ENCODE assay signal across 24 cellular contexts in genomic region chr19:28836366-28836765, GRCh38.
"Had no signal": no experiment of that assay in that cellular context is flagged by ENCODE, and none has a peak within 500 bp of the region (broad histone marks: within the 10 kb centered on the region; RNA-seq: fewer than 3 reads in every experiment).

No MANE protein-coding gene starts in this region.

- H3K27me3 ChIP-seq: hepatocyte, neutrophil, right lobe of liver, testis, tibial nerve had no signal

- H3K27ac Mint-ChIP-seq: naive B cell; nephron progenitor cell; stimulated activated naive B cell treated with anti-CD40 and anti-IgM and Interleukin-4, amounts not matched to agents 10 μg/mL and 1 μg/mL and 100 μg/mL, for 72 hours; stimulated activated naive CD8-positive, alpha-beta T cell treated with anti-CD3 and anti-CD28 coated beads, Interleukin-15, amount 100 ng/mL, for 72 hours had no signal

- H3K4me1 ChIP-seq: psoas muscle, right lobe of liver, testis, tibial nerve had no signal

- H3K27me3 Mint-ChIP-seq: stimulated activated naive B cell treated with anti-CD40 and anti-IgM and Interleukin-4, amounts not matched to agents 10 μg/mL and 1 μg/mL and 100 μg/mL, for 72 hours; stimulated activated naive CD8-positive, alpha-beta T cell treated with anti-CD3 and anti-CD28 coated beads, Interleukin-15, amount 100 ng/mL, for 72 hours had no signal

- H3K9me3 Mint-ChIP-seq: nephron progenitor cell; stimulated activated naive B cell treated with anti-CD40 and anti-IgM and Interleukin-4, amounts not matched to agents 10 μg/mL and 1 μg/mL and 100 μg/mL, for 72 hours; stimulated activated naive CD8-positive, alpha-beta T cell treated with anti-CD3 and anti-CD28 coated beads, Interleukin-15, amount 100 ng/mL, for 72 hours had no signal

- DNase-seq: cortex of kidney; dorsolateral prefrontal cortex; effector CD8-positive, alpha-beta T cell; foreskin melanocyte; head of caudate nucleus; kidney; left cardiac atrium; left ventricle myocardium superior; mesenchymal stem cell; midbrain; naive B cell; nephron progenitor cell; psoas muscle; retina; right lobe of liver; stimulated activated CD4-positive, alpha-beta T cell treated with anti-CD3 and anti-CD28 coated beads, Interleukin-2, amount 100 ng/mL, for 24 hours; stimulated activated CD4-positive, alpha-beta T cell treated with anti-CD3 and anti-CD28 coated beads, Interleukin-4, amount 100 ng/mL, for 4 hours; stimulated activated naive B cell treated with anti-CD40 and anti-IgM and Interleukin-4, amounts not matched to agents 10 μg/mL and 1 μg/mL and 100 μg/mL, for 72 hours; stimulated activated naive CD8-positive, alpha-beta T cell treated with anti-CD3 and anti-CD28 coated beads, Interleukin-15, amount 100 ng/mL, for 72 hours; testis had no signal

- H3K9me3 ChIP-seq: neutrophil, psoas muscle, right lobe of liver, testis, tibial nerve had no signal

- H3K36me3 Mint-ChIP-seq: naive B cell; stimulated activated naive B cell treated with anti-CD40 and anti-IgM and Interleukin-4, amounts not matched to agents 10 μg/mL and 1 μg/mL and 100 μg/mL, for 72 hours had no signal

- H3K4me1 Mint-ChIP-seq: naive B cell; stimulated activated naive B cell treated with anti-CD40 and anti-IgM and Interleukin-4, amounts not matched to agents 10 μg/mL and 1 μg/mL and 100 μg/mL, for 72 hours; stimulated activated naive CD8-positive, alpha-beta T cell treated with anti-CD3 and anti-CD28 coated beads, Interleukin-15, amount 100 ng/mL, for 72 hours had no signal

- ATAC-seq: left cardiac atrium; left ventricle myocardium superior; psoas muscle; right lobe of liver; stimulated activated naive B cell treated with anti-CD40 and anti-IgM and Interleukin-4, amounts not matched to agents 10 μg/mL and 1 μg/mL and 100 μg/mL, for 72 hours had no signal

- H3K4me3 ChIP-seq: dorsolateral prefrontal cortex, hepatocyte, lung, psoas muscle, right lobe of liver, testis, tibial nerve had no signal

- H3K36me3 ChIP-seq: neutrophil, right lobe of liver, tibial nerve had no signal

- H3K4me3 Mint-ChIP-seq: naive B cell; nephron progenitor cell; stimulated activated naive B cell treated with anti-CD40 and anti-IgM and Interleukin-4, amounts not matched to agents 10 μg/mL and 1 μg/mL and 100 μg/mL, for 72 hours; stimulated activated naive CD8-positive, alpha-beta T cell treated with anti-CD3 and anti-CD28 coated beads, Interleukin-15, amount 100 ng/mL, for 72 hours had no signal

- H3K27ac ChIP-seq: dorsolateral prefrontal cortex, hepatocyte, neutrophil, psoas muscle, right lobe of liver, testis, tibial nerve had no signal
